ENCODE assay signal across 8 cellular contexts in genomic region chr3:107740992-107741896, GRCh38.
A peak's percentile ranks its signal among the peaks of the same experiment; 100 is the strongest.
DNase-seq lines count a peak whose midpoint lies in the region; ATAC-seq and TF ChIP-seq lines count a peak whose summit lies in the region.

No MANE protein-coding gene starts in this region.

- intact Hi-C loops in activated T-helper 1 cell treated with anti-CD3 and anti-CD28 coated beads, Interleukin-12 subunit alpha, Interleukin-12 subunit beta, Interleukin-2, Interleukin-4 antibody, amounts not matched to agents 30 ng/mL and 10 ng/mL and 1 ng/mL, durations not matched to agents 14 hours and 24 hours and 36 hours (cut with micrococcal nuclease), result loop anchor here (1.0 to 2.0 kb wide), 4 partner anchors 50 to 504 kb away; no protein-coding TSS in a partner anchor

- peaks cover 2% of the 10 kb centered on the region for H3K36me3 Mint-ChIP-seq in activated T-helper 1 cell treated with anti-CD3 and anti-CD28 coated beads, Interleukin-12 subunit alpha, Interleukin-12 subunit beta, Interleukin-2, Interleukin-4 antibody, amounts not matched to agents 30 ng/mL and 10 ng/mL and 1 ng/mL, durations not matched to agents 14 hours and 24 hours and 36 hours (ENCODE audit: low read depth)

- ATAC-seq in HG03469 (IDR thresholded peaks at IDR 0.05; ENCODE audit: unreplicated experiment), result no peak
- ATAC-seq in HG02852 (IDR thresholded peaks at IDR 0.05; ENCODE audit: unreplicated experiment), result no peak

- no peak overlapping the region for H3K9ac ChIP-seq in smooth muscle cell (ENCODE audit: low read depth)

- H3K27ac ChIP-seq in smooth muscle cell (ENCODE audit: low read depth), result no peak overlapping the region

- DNase-seq in NCI-H446 (lab: John Stamatoyannopoulos, UW) (peak; percentile 5 to 10), NCI-H446 treated with DMSO at 0.1 percent for 48 hours (lab: John Stamatoyannopoulos, UW) (no peak), OCI-M1 (lab: John Stamatoyannopoulos, UW) (peak; percentile 57), fibroblast of mammary gland (ENCODE audit: low read depth) (peak; percentile 54), smooth muscle cell (lab: John Stamatoyannopoulos, UW; ENCODE audit: unreplicated experiment) (no peak)
- DNase-seq in activated T-helper 1 cell treated with anti-CD3 and anti-CD28 coated beads, Interleukin-12 subunit alpha, Interleukin-12 subunit beta, Interleukin-2, Interleukin-4 antibody, amounts not matched to agents 30 ng/mL and 10 ng/mL and 1 ng/mL, durations not matched to agents 14 hours and 24 hours and 36 hours (ENCODE audit: low spot score), result no peak

- H3K4me3 Mint-ChIP-seq in activated T-helper 1 cell treated with anti-CD3 and anti-CD28 coated beads, Interleukin-12 subunit alpha, Interleukin-12 subunit beta, Interleukin-2, Interleukin-4 antibody, amounts not matched to agents 30 ng/mL and 10 ng/mL and 1 ng/mL, durations not matched to agents 14 hours and 24 hours and 36 hours, result no peak overlapping the region

- no peak overlapping the region for H3K4me2 ChIP-seq in smooth muscle cell

- H2AFZ ChIP-seq in smooth muscle cell (ENCODE audit: low read depth), result no peak overlapping the region

- no peaks in the 10 kb centered on the region for H3K9me3 Mint-ChIP-seq in activated T-helper 1 cell treated with anti-CD3 and anti-CD28 coated beads, Interleukin-12 subunit alpha, Interleukin-12 subunit beta, Interleukin-2, Interleukin-4 antibody, amounts not matched to agents 30 ng/mL and 10 ng/mL and 1 ng/mL, durations not matched to agents 14 hours and 24 hours and 36 hours

- TF ChIP-seq CTCF in fibroblast of mammary gland (conservative IDR thresholded peaks at IDR 0.05; ENCODE audit: control insufficient read depth, insufficient read depth, low read depth, low read length) (peak; percentile 55), smooth muscle cell (IDR thresholded peaks at IDR 0.05; ENCODE audit: borderline replicate concordance, insufficient read depth, poor library complexity, severe bottlenecking) (peak; percentile 46)

- H3K27me3 Mint-ChIP-seq in activated T-helper 1 cell treated with anti-CD3 and anti-CD28 coated beads, Interleukin-12 subunit alpha, Interleukin-12 subunit beta, Interleukin-2, Interleukin-4 antibody, amounts not matched to agents 30 ng/mL and 10 ng/mL and 1 ng/mL, durations not matched to agents 14 hours and 24 hours and 36 hours (ENCODE audit: insufficient read depth), result no peaks in the 10 kb centered on the region

- H3K4me1 ChIP-seq in smooth muscle cell (ENCODE audit: low read depth), result no peaks in the 10 kb centered on the region

- H3K9me3 ChIP-seq in smooth muscle cell (replicated peaks; ENCODE audit: low read depth), result no peaks in the 10 kb centered on the region

- H3K4me3 ChIP-seq in fibroblast of mammary gland (ENCODE audit: control insufficient read depth, low read depth, low read length), result no peak overlapping the region
- H3K4me3 ChIP-seq in smooth muscle cell, result no peak overlapping the region

- H3K36me3 ChIP-seq in smooth muscle cell (ENCODE audit: low read depth), result no peaks in the 10 kb centered on the region

- H3K4me1 Mint-ChIP-seq in activated T-helper 1 cell treated with anti-CD3 and anti-CD28 coated beads, Interleukin-12 subunit alpha, Interleukin-12 subunit beta, Interleukin-2, Interleukin-4 antibody, amounts not matched to agents 30 ng/mL and 10 ng/mL and 1 ng/mL, durations not matched to agents 14 hours and 24 hours and 36 hours (ENCODE audit: low read depth), result no peaks in the 10 kb centered on the region

- no peaks in the 10 kb centered on the region for H3K79me2 ChIP-seq in smooth muscle cell (ENCODE audit: low read depth)

- 85% methylated on average over 6 of the region's 6 CpGs for WGBS in smooth muscle cell (ENCODE audit: low lambda C conversion rate)

- no peaks in the 10 kb centered on the region for H3K27me3 ChIP-seq in smooth muscle cell (ENCODE audit: low read depth)

- no peaks in the 10 kb centered on the region for H3F3A ChIP-seq in smooth muscle cell (ENCODE audit: low read depth)

- no peak overlapping the region for H3K27ac Mint-ChIP-seq in activated T-helper 1 cell treated with anti-CD3 and anti-CD28 coated beads, Interleukin-12 subunit alpha, Interleukin-12 subunit beta, Interleukin-2, Interleukin-4 antibody, amounts not matched to agents 30 ng/mL and 10 ng/mL and 1 ng/mL, durations not matched to agents 14 hours and 24 hours and 36 hours

- peaks cover 20% of the 10 kb centered on the region for H4K20me1 ChIP-seq in smooth muscle cell (ENCODE audit: low read depth)

Comparison
In these comparisons a context has a peak if more than half of its experiments do, and no peak if none do; other contexts are left out.
1. DNase-seq: peak in NCI-H446 (2 of 2), OCI-M1 (single experiment) and fibroblast of mammary gland (single experiment); none in NCI-H446 treated with DMSO at 0.1 percent for 48 hours (single experiment), smooth muscle cell (single experiment) and activated T-helper 1 cell treated with anti-CD3 and anti-CD28 coated beads, Interleukin-12 subunit alpha, Interleukin-12 subunit beta, Interleukin-2, Interleukin-4 antibody, amounts not matched to agents 30 ng/mL and 10 ng/mL and 1 ng/mL, durations not matched to agents 14 hours and 24 hours and 36 hours (single experiment).